13 cellular contexts compared by ENCODE assay signal in the genomic region with DNA sequence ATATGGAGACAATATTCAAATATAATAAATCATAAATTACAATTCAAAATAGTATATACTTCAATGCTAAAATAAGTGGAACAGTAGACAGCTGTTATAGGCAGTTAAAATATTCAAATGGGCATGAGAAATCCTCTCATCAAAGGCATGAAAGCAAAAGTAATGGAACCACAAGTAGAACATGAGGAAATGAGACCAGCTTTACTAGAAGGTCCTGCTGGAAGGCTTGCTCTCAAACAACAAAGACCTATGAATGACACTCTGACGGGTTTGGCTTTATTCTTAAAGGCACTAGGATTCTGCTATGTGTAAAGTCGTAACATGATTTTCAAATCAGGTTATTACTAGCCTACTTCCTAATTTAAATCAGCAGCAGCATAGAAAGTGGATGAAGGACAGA.
DNase-seq lines count a peak whose midpoint lies in the region; ATAC-seq and TF ChIP-seq lines count a peak whose summit lies in the region.
"Had no signal": no experiment of that assay in that cellular context is flagged by ENCODE, and none has a peak within 500 bp of the region (broad histone marks: within the 10 kb centered on the region; RNA-seq: fewer than 3 reads in every experiment).

No MANE protein-coding gene starts in this region.

- H3K27ac ChIP-seq in fibroblast of lung (ENCODE audit: insufficient read depth, low read length) = no peak overlapping the region
- H3K27ac ChIP-seq in MM.1S (ENCODE audit: low read length) = no peak overlapping the region
- H3K27ac ChIP-seq: epithelial cell of prostate had no signal

- H3K79me2 ChIP-seq in fibroblast of lung (ENCODE audit: control insufficient read depth, insufficient read depth, low read length) = no peaks in the 10 kb centered on the region
- no peaks in the 10 kb centered on the region for H3K79me2 ChIP-seq in MM.1S (ENCODE audit: low read length)

- CTCF ChIA-PET in activated CD4-positive, alpha-beta T cell treated with anti-CD3 and anti-CD28 coated beads for 36 hours (lab: Charles Lee) = interaction anchor here (1.6 to 2.6 kb wide), 2 partner anchors 80 to 145 kb away, joined by 3 to 10 read pairs; no protein-coding TSS in a partner anchor

- H3K9me3 ChIP-seq in fibroblast of lung (ENCODE audit: control insufficient read depth, insufficient read depth, low read depth, low read length) = no peaks in the 10 kb centered on the region
- H3K9me3 ChIP-seq in MM.1S (replicated peaks; ENCODE audit: insufficient read depth, low read length) = no peaks in the 10 kb centered on the region
- H3K9me3 ChIP-seq: ascending aorta had no signal

- H3K4me3 ChIP-seq in fibroblast of lung (replicated peaks in 1 of 4; ENCODE audit: control extremely low read depth in 1 of 4, insufficient read depth in 1 of 4, low read depth in 3 of 4, low read length in 4 of 4) = no peak overlapping the region
- H3K4me3 ChIP-seq in MM.1S (ENCODE audit: low read length) = no peak overlapping the region
- H3K4me3 ChIP-seq: ascending aorta had no signal

- H2AFZ ChIP-seq in fibroblast of lung (ENCODE audit: low read length) (no peak overlapping the region), MM.1S (ENCODE audit: low read length) (no peak overlapping the region)

- H3K36me3 ChIP-seq in fibroblast of lung (ENCODE audit: control insufficient read depth, insufficient read depth, low read length) (no peaks in the 10 kb centered on the region), MM.1S (replicated peaks; ENCODE audit: insufficient read depth, low read length) (no peaks in the 10 kb centered on the region)

- TF ChIP-seq CTCF in fibroblast of lung (conservative IDR thresholded peaks at IDR 0.05 in 1 of 2, IDR thresholded peaks at IDR 0.05 in 1 of 2; ENCODE audit: low read depth in 1 of 2, low read length in 2 of 2) = no peak
- no peak for TF ChIP-seq CTCF in MM.1S (IDR thresholded peaks at IDR 0.05; ENCODE audit: low read length)

- H3K4me1 ChIP-seq in fibroblast of lung (ENCODE audit: control insufficient read depth, extremely low read depth, insufficient read depth, low read length) = no peaks in the 10 kb centered on the region
- H3K4me1 ChIP-seq in MM.1S (ENCODE audit: low read length) = no peaks in the 10 kb centered on the region

- POLR2A ChIA-PET in activated CD4-positive, alpha-beta T cell treated with anti-CD3 and anti-CD28 coated beads for 36 hours (lab: Charles Lee) = no interaction called here

- ATAC-seq in activated CD4-positive, alpha-beta T cell treated with anti-CD3 and anti-CD28 coated beads for 36 hours = peak; percentile 19
- ATAC-seq in GM21447 (IDR thresholded peaks at IDR 0.05; ENCODE audit: unreplicated experiment) (peak; percentile 74), HG03159 (IDR thresholded peaks at IDR 0.05; ENCODE audit: unreplicated experiment) (peak; percentile 73), left lobe of liver (no peak)

- H3K9me3 Mint-ChIP-seq in activated CD4-positive, alpha-beta T cell treated with anti-CD3 and anti-CD28 coated beads for 36 hours (ENCODE audit: low read depth) = no peaks in the 10 kb centered on the region
- H3K9me3 Mint-ChIP-seq: neural crest cell had no signal

- no peak overlapping the region for H3K4me3 Mint-ChIP-seq in activated CD4-positive, alpha-beta T cell treated with anti-CD3 and anti-CD28 coated beads for 36 hours
- H3K4me3 Mint-ChIP-seq: neural crest cell had no signal

- H3K9ac ChIP-seq in fibroblast of lung (ENCODE audit: insufficient read depth, low read length) (no peak overlapping the region), MM.1S (ENCODE audit: low read length) (no peak overlapping the region)

- no peaks in the 10 kb centered on the region for H3F3A ChIP-seq in MM.1S (ENCODE audit: insufficient read depth, low read length)

- no peak for DNase-seq in activated CD4-positive, alpha-beta T cell treated with anti-CD3 and anti-CD28 coated beads for 36 hours
- no peak for DNase-seq in activated CD4-positive, alpha-beta T cell treated with anti-CD3 and anti-CD28 coated beads for 48 hours
- DNase-seq in fibroblast of lung (ENCODE audit: low read depth in 2 of 2) (no peak), left lobe of liver (ENCODE audit: low spot score) (no peak), MM.1S (no peak), COLO668 (lab: John Stamatoyannopoulos, UW; ENCODE audit: unreplicated experiment) (no peak)
- DNase-seq: 8988T, NCI-H69 had no signal

- no peaks in the 10 kb centered on the region for H3K27me3 Mint-ChIP-seq in activated CD4-positive, alpha-beta T cell treated with anti-CD3 and anti-CD28 coated beads for 36 hours

- no peak overlapping the region for H3K27ac Mint-ChIP-seq in activated CD4-positive, alpha-beta T cell treated with anti-CD3 and anti-CD28 coated beads for 36 hours

- H3K9me2 ChIP-seq in MM.1S (replicated peaks; ENCODE audit: insufficient read depth, low read length) = no peaks in the 10 kb centered on the region

- H3K27me3 ChIP-seq in fibroblast of lung (ENCODE audit: control insufficient read depth, insufficient read depth, low read length) (no peaks in the 10 kb centered on the region), MM.1S (replicated peaks; ENCODE audit: insufficient read depth, low read length) (no peaks in the 10 kb centered on the region)
- H3K27me3 ChIP-seq: ascending aorta had no signal

- peaks cover 45% of the 10 kb centered on the region for H3K36me3 Mint-ChIP-seq in activated CD4-positive, alpha-beta T cell treated with anti-CD3 and anti-CD28 coated beads for 36 hours (ENCODE audit: low read depth)

- intact Hi-C loops in activated CD4-positive, alpha-beta T cell treated with anti-CD3 and anti-CD28 coated beads for 36 hours (cut with DNase I, micrococcal nuclease) = no loop called here

- peaks cover 7% of the 10 kb centered on the region for H3K4me1 Mint-ChIP-seq in activated CD4-positive, alpha-beta T cell treated with anti-CD3 and anti-CD28 coated beads for 36 hours

- H4K20me1 ChIP-seq in fibroblast of lung (ENCODE audit: control insufficient read depth, extremely low read depth, insufficient read depth, low read length) = no peaks in the 10 kb centered on the region
- H4K20me1 ChIP-seq in MM.1S (ENCODE audit: insufficient read depth, low read length) = no peaks in the 10 kb centered on the region

- peak overlapping the region; percentile 17 for H3K4me2 ChIP-seq in fibroblast of lung (ENCODE audit: extremely low read depth, insufficient read depth, low read length)
- H3K4me2 ChIP-seq in MM.1S (ENCODE audit: low read depth, low read length) = no peak overlapping the region
